ENCODE assay signal across 31 cellular contexts in genomic region chrX:1300449-1300848, GRCh38. TPM values are rescaled to one million over a fixed set of nuclear protein-coding genes. Genes with fewer than 3 reads are reported as not detected.
"Had no signal": no experiment of that assay in that cellular context is flagged by ENCODE, and none has a peak within 500 bp of the region (broad histone marks: within the 10 kb centered on the region; RNA-seq: fewer than 3 reads in every experiment).

No MANE protein-coding gene starts in this region.

- H3K27ac Mint-ChIP-seq: activated CD8-positive, alpha-beta T cell treated with anti-CD3 and anti-CD28 coated beads for 36 hours; activated naive CD4-positive, alpha-beta T cell treated with anti-CD3 and anti-CD28 coated beads, Interleukin-2, amount 50 U/mL, for 72 hours; activated T-helper 2 cell treated with anti-CD3 and anti-CD28 coated beads, Interferon-gamma antibody, Interleukin-2, Interleukin-4, amounts not matched to agents 10 μg/mL and 5 μg/mL and 100 μg/mL, durations not matched to agents 14 hours and 24 hours and 36 hours; mesothelial cell of epicardium; naive B cell; stimulated activated effector memory CD8-positive, alpha-beta T cell treated with anti-CD3 and anti-CD28 coated beads, Interleukin-12 subunit alpha, Interleukin-12 subunit beta, amount 100 ng/mL, for 72 hours; stimulated activated naive CD8-positive, alpha-beta T cell treated with anti-CD3 and anti-CD28 coated beads, Interleukin-15, Interleukin-2, amounts not matched to agents 100 ng/mL and 50 ng/mL, for 24 hours; T-helper 1 cell treated with Interleukin-12 subunit alpha and Interleukin-12 subunit beta and Interleukin-4 antibody, amounts not matched to agents 30 μg/mL and 1 μg/mL, for 36 hours had no signal

- H3K36me3 ChIP-seq: breast epithelium, esophagus squamous epithelium, sigmoid colon, thoracic aorta, vagina, WERI-Rb-1 had no signal

- H3K79me2 ChIP-seq: parathyroid adenoma had no signal

- H3K9me3 ChIP-seq: psoas muscle, sigmoid colon, thoracic aorta, vagina had no signal

- H2AFZ ChIP-seq: parathyroid adenoma had no signal

- H3K27ac ChIP-seq: breast epithelium, epithelial cell of prostate, esophagus squamous epithelium, parathyroid adenoma, psoas muscle, sigmoid colon, thoracic aorta, upper lobe of left lung, vagina, WERI-Rb-1 had no signal

- H3K36me3 Mint-ChIP-seq: activated naive CD4-positive, alpha-beta T cell treated with anti-CD3 and anti-CD28 coated beads, Interleukin-2, amount 50 U/mL, for 72 hours; naive B cell; stimulated activated effector memory CD8-positive, alpha-beta T cell treated with anti-CD3 and anti-CD28 coated beads, Interleukin-12 subunit alpha, Interleukin-12 subunit beta, amount 100 ng/mL, for 72 hours had no signal

- H3K27me3 Mint-ChIP-seq: activated CD8-positive, alpha-beta T cell treated with anti-CD3 and anti-CD28 coated beads for 36 hours; stimulated activated naive CD8-positive, alpha-beta T cell treated with anti-CD3 and anti-CD28 coated beads, Interleukin-15, Interleukin-2, amounts not matched to agents 100 ng/mL and 50 ng/mL, for 24 hours had no signal

- ATAC-seq: activated CD8-positive, alpha-beta T cell treated with anti-CD3 and anti-CD28 coated beads for 36 hours; activated naive CD4-positive, alpha-beta T cell treated with anti-CD3 and anti-CD28 coated beads, Interleukin-2, amount 50 U/mL, for 72 hours; left colon; psoas muscle; stimulated activated effector memory CD8-positive, alpha-beta T cell treated with anti-CD3 and anti-CD28 coated beads, Interleukin-12 subunit alpha, Interleukin-12 subunit beta, amount 100 ng/mL, for 72 hours had no signal

- H3K4me1 Mint-ChIP-seq: mesothelial cell of epicardium; naive B cell; stimulated activated effector memory CD8-positive, alpha-beta T cell treated with anti-CD3 and anti-CD28 coated beads, Interleukin-12 subunit alpha, Interleukin-12 subunit beta, amount 100 ng/mL, for 72 hours had no signal

- H3K9me3 Mint-ChIP-seq: activated CD8-positive, alpha-beta T cell treated with anti-CD3 and anti-CD28 coated beads for 36 hours; activated naive CD4-positive, alpha-beta T cell treated with anti-CD3 and anti-CD28 coated beads, Interleukin-2, amount 50 U/mL, for 72 hours; naive B cell; stimulated activated effector memory CD8-positive, alpha-beta T cell treated with anti-CD3 and anti-CD28 coated beads, Interleukin-12 subunit alpha, Interleukin-12 subunit beta, amount 100 ng/mL, for 72 hours; stimulated activated naive CD8-positive, alpha-beta T cell treated with anti-CD3 and anti-CD28 coated beads, Interleukin-15, Interleukin-2, amounts not matched to agents 100 ng/mL and 50 ng/mL, for 24 hours had no signal

- H3K27me3 ChIP-seq: breast epithelium, esophagus squamous epithelium, sigmoid colon, upper lobe of left lung, vagina had no signal

- H3K4me3 Mint-ChIP-seq: activated CD8-positive, alpha-beta T cell treated with anti-CD3 and anti-CD28 coated beads for 36 hours; mesothelial cell of epicardium; naive B cell; stimulated activated effector memory CD8-positive, alpha-beta T cell treated with anti-CD3 and anti-CD28 coated beads, Interleukin-12 subunit alpha, Interleukin-12 subunit beta, amount 100 ng/mL, for 72 hours; stimulated activated naive CD8-positive, alpha-beta T cell treated with anti-CD3 and anti-CD28 coated beads, Interleukin-15, Interleukin-2, amounts not matched to agents 100 ng/mL and 50 ng/mL, for 24 hours; T-helper 1 cell treated with Interleukin-12 subunit alpha and Interleukin-12 subunit beta and Interleukin-4 antibody, amounts not matched to agents 30 μg/mL and 1 μg/mL, for 36 hours had no signal

- DNase-seq: activated CD4-positive, alpha-beta T cell treated with anti-CD3 and anti-CD28 coated beads, Interleukin-2, amount 50 U/mL, for 1 hour; activated CD4-positive, CD25-positive, alpha-beta regulatory T cell treated with anti-CD3 and anti-CD28 coated beads, Interleukin-2, amount 50 U/mL, for 72 hours; activated CD8-positive, alpha-beta T cell treated with anti-CD3 and anti-CD28 coated beads for 36 hours; activated naive CD4-positive, alpha-beta T cell; activated T-cell treated with anti-CD3 and anti-CD28 coated beads, Interleukin-2, amount 50 U/mL, for 48 hours; central memory CD4-positive, alpha-beta T cell; dermis blood vessel endothelial cell; effector CD4-positive, alpha-beta T cell; esophagus squamous epithelium; left colon; mammary epithelial cell; naive B cell; occipital lobe; psoas muscle; sigmoid colon; small intestine; stimulated activated CD4-positive, alpha-beta T cell treated with anti-CD3 and anti-CD28 coated beads, Interleukin-4, amount 100 ng/mL, for 24 hours; T1000; upper lobe of left lung; WERI-Rb-1 had no signal

- H3K9ac ChIP-seq: parathyroid adenoma had no signal

- H3K4me3 ChIP-seq: breast epithelium, esophagus squamous epithelium, psoas muscle, sigmoid colon, thoracic aorta, upper lobe of left lung, vagina had no signal

- H3K4me1 ChIP-seq: breast epithelium, esophagus squamous epithelium, parathyroid adenoma, psoas muscle, sigmoid colon, upper lobe of left lung, vagina had no signal

RNA-seq across cellular contexts. Expression of gene CSF2RA, which starts 31.8 kb away (rescaled TPM):
- total RNA-seq: activated CD8-positive, alpha-beta T cell treated with anti-CD3 and anti-CD28 coated beads for 36 hours; dermis blood vessel endothelial cell; mammary epithelial cell had no signal

RNA-seq across cellular contexts. Expression of gene IL3RA, which starts 36.1 kb away (rescaled TPM):
- total RNA-seq: activated CD8-positive, alpha-beta T cell treated with anti-CD3 and anti-CD28 coated beads for 36 hours; mammary epithelial cell had no signal
